ENCODE assay signal across 8 cellular contexts in the genomic region with DNA sequence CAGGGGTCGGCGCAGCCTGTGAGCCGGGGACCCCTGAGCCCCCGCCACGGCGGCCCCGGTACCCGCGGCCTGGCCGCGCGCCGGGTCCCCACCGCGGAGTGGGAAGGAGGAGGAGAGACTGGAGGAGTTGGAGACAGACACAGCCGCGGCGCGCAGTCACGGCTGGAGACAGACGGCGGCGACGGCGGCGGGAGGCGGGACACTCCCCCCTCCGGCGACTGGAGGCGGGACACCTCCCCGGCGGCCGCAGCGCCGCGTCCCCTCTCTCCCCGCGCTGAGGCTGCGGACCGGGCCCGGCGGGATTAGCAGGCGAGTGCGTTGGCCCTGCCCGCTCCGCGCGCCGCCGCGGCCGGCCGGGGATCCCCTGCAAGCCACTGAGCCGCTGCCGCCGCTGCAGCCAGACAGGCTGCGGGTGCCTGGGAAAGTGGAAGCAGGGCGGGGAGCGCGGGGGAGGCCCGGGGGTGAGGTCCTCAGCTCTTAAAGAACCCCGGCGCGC. TPM values are rescaled to one million over a fixed set of nuclear protein-coding genes. Genes with fewer than 3 reads are reported as not detected.
DNase-seq lines count a peak whose midpoint lies in the region; ATAC-seq lines count a peak whose summit lies in the region.

No MANE protein-coding gene starts in this region.

- DNase-seq in Daoy (ENCODE audit: low read depth) (peak; percentile 44), SK-N-MC (ENCODE audit: low read depth, low spot score) (no peak), anterior cingulate cortex (lab: John Stamatoyannopoulos, UW) (peak in 51 of 58 donors; percentile 19 to 86 (median 63)), skeletal muscle cell (ENCODE audit: low read depth) (no peak), mucosa of gallbladder (ENCODE audit: low spot score) (no peak), HT-29 (ENCODE audit: low spot score) (no peak)

- no peak overlapping the region for H3K27ac ChIP-seq in SK-N-MC

- H3K4me3 ChIP-seq in SK-N-MC: peak overlapping the region; percentile 83
- peak overlapping the region; percentile 47 for H3K4me3 ChIP-seq in iPS-11a (ENCODE audit: low read depth, low read length)
- H3K4me3 ChIP-seq in skeletal muscle cell (ENCODE audit: low read depth, low read length): peak overlapping the region; percentile 46

- ATAC-seq in HG02588 (IDR thresholded peaks at IDR 0.05; ENCODE audit: unreplicated experiment): peak; percentile 44

- no peaks in the 10 kb centered on the region for H3K36me3 ChIP-seq in SK-N-MC (ENCODE audit: insufficient read depth, low read length)

- H3K9me3 ChIP-seq in SK-N-MC (ENCODE audit: low read depth, low read length): no peaks in the 10 kb centered on the region

- H3K9ac ChIP-seq in SK-N-MC (ENCODE audit: insufficient read length): no peak overlapping the region

RNA-seq across cellular contexts. Expression of gene LDLRAD4, which starts 1.0 kb away (rescaled TPM):
- 0.15 and 8.2 TPM in 2 replicates for total RNA-seq in Daoy (2014; rRNA removed; shearing (Covaris generic))
- 51.0 TPM for total RNA-seq in mucosa of gallbladder
- 1.7 and 3.6 TPM in 2 replicates for total RNA-seq in HT-29 (2014; rRNA removed; shearing (Covaris generic))

Comparison
In these comparisons a context has a peak if more than half of its experiments do, and no peak if none do; other contexts are left out.
1. DNase-seq: peak in Daoy (single experiment) and anterior cingulate cortex (51 of 58); none in SK-N-MC (single experiment), skeletal muscle cell (single experiment), mucosa of gallbladder (single experiment) and HT-29 (single experiment).
2. Peak in every context shown above with its lines, with median percentiles within 50 percentile points of each other: H3K4me3 ChIP-seq.